In the genomic region with DNA sequence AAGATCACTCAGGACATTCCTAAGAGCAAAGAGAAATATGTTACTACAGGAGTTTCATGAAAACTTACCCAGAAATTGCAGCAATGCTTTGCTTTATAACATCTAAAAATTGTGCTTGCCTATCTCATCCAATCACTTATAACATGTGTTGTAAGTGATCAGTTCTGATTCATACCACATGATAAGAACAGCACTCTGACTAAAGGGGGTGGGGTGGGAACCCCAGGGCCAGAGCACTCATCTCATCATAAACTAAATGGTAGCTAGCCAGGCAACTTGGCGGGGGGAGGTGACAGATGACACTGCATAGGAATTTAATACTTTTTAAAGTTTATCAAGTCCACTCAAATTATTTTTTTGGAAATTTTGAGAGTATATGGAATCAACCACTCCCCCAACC, we compare ENCODE assay signal across 11 cellular contexts. TPM values are rescaled to one million over a fixed set of nuclear protein-coding genes. Genes with fewer than 3 reads are reported as not detected.
DNase-seq lines count a peak whose midpoint lies in the region; ATAC-seq and TF ChIP-seq lines count a peak whose summit lies in the region.
"Had no signal": no experiment of that assay in that cellular context is flagged by ENCODE, and none has a peak within 500 bp of the region (broad histone marks: within the 10 kb centered on the region; RNA-seq: fewer than 3 reads in every experiment).

No MANE protein-coding gene starts in this region.

- intact Hi-C loops in Right ventricle myocardium inferior (cut with DNase I) = no loop called here

- no peak for ATAC-seq in Right ventricle myocardium inferior
- ATAC-seq: body of pancreas had no signal

- H3K27ac ChIP-seq in caudate nucleus (ENCODE audit: low read depth, low read length) = no peak overlapping the region
- H3K27ac ChIP-seq: 22Rv1, body of pancreas had no signal

- H3K4me3 ChIP-seq in fibroblast of villous mesenchyme (ENCODE audit: low read depth, low read length) = no peak overlapping the region
- H3K4me3 ChIP-seq: body of pancreas had no signal

- TF ChIP-seq CTCF in fibroblast of villous mesenchyme (IDR thresholded peaks at IDR 0.05; ENCODE audit: insufficient read depth, low read depth, low read length) = no peak

- DNase-seq in NCI-H82 (lab: John Stamatoyannopoulos, UW) = peak; percentile 29
- DNase-seq in NCI-H82 treated with DMSO at 0.1 percent for 48 hours (lab: John Stamatoyannopoulos, UW; ENCODE audit: unreplicated experiment) = no peak
- peak; percentile 43 to 49 for DNase-seq in activated CD4-positive, alpha-beta T cell treated with anti-CD3 and anti-CD28 coated beads, Interleukin-2, amount 50 U/mL, for 4 hours
- peak; percentile 28 for DNase-seq in fibroblast of villous mesenchyme (ENCODE audit: low read depth)
- peak; percentile 29 to 39 (median 36) for DNase-seq in stimulated activated CD4-positive, alpha-beta T cell treated with anti-CD3 and anti-CD28 coated beads, TNF-alpha, amount 100 ng/mL, for 48 hours (ENCODE audit: low read depth in 3 of 3)
- DNase-seq in Right ventricle myocardium inferior (ENCODE audit: missing footprints) = no peak
- no peak for DNase-seq in caudate nucleus (lab: John Stamatoyannopoulos, UW)
- no peak for DNase-seq in 8988T
- DNase-seq: body of pancreas, DND-41 had no signal

RNA-seq across cellular contexts. Expression of a gene that starts 42.1 kb away (rescaled TPM):
- total RNA-seq in fibroblast of villous mesenchyme (7.1 and 9.5 TPM in 2 replicates), Right ventricle myocardium inferior (14.5 TPM)

Comparison
In these comparisons a context has a peak if more than half of its experiments do, and no peak if none do; other contexts are left out.
1. DNase-seq: peak in NCI-H82 (single experiment), activated CD4-positive, alpha-beta T cell treated with anti-CD3 and anti-CD28 coated beads, Interleukin-2, amount 50 U/mL, for 4 hours (2 of 2), fibroblast of villous mesenchyme (single experiment) and stimulated activated CD4-positive, alpha-beta T cell treated with anti-CD3 and anti-CD28 coated beads, TNF-alpha, amount 100 ng/mL, for 48 hours (3 of 3); none in NCI-H82 treated with DMSO at 0.1 percent for 48 hours (single experiment), Right ventricle myocardium inferior (single experiment), caudate nucleus (0 of 61) and 8988T (single experiment).